In genomic region chr5:178120661-178121357, GRCh38 we compare ENCODE assay signal across 1 cellular context.
TF ChIP-seq lines count a peak whose summit lies in the region.

No MANE protein-coding gene starts in this region.

TF ChIP-seq in HEK293, 187 proteins besides CTCF, POLR2A, EP300 and RAD21 (continued from another document and continues in another):
- TF ChIP-seq ZNF280C (tag by site-specific recombination; IDR thresholded peaks at IDR 0.05) (no peak), ZSCAN18 (tag by site-specific recombination; IDR thresholded peaks at IDR 0.05) (no peak), HIC1 (tag by site-specific recombination; IDR thresholded peaks at IDR 0.05) (no peak), KLF7 (tag by site-specific recombination; IDR thresholded peaks at IDR 0.05; ENCODE audit: borderline replicate concordance) (no peak), ZNF785 (tag by site-specific recombination; IDR thresholded peaks at IDR 0.05) (no peak), PRDM10 (tag by site-specific recombination; IDR thresholded peaks at IDR 0.05) (peak; percentile 14; the same call in 1 of the 2 replicates), TRIM28 (IDR thresholded peaks at IDR 0.05; ENCODE audit: borderline replicate concordance, low read length) (no peak), ZNF140 (tag by site-specific recombination; IDR thresholded peaks at IDR 0.05) (no peak), ZEB2 (tag by site-specific recombination; IDR thresholded peaks at IDR 0.05) (peak; percentile 51; the same call in 1 of the 2 replicates), ZNF302 (tag by site-specific recombination; IDR thresholded peaks at IDR 0.05; ENCODE audit: low read depth) (no peak), ZNF449 (tag by site-specific recombination; IDR thresholded peaks at IDR 0.05) (no peak), ZFHX2 (tag by site-specific recombination; conservative IDR thresholded peaks at IDR 0.05) (no peak), ELK4 (IDR thresholded peaks at IDR 0.05; ENCODE audit: borderline replicate concordance, low read depth, low read length) (no peak), OSR2 (tag by site-specific recombination; IDR thresholded peaks at IDR 0.05) (0 out of 2 replicates have a peak, but pooled peaks have one; percentile 18), ZNF654 (tag by site-specific recombination; IDR thresholded peaks at IDR 0.05; ENCODE audit: low read depth) (no peak), ZNF426 (tag by site-specific recombination; IDR thresholded peaks at IDR 0.05) (no peak), ZNF610 (tag by site-specific recombination; IDR thresholded peaks at IDR 0.05; ENCODE audit: borderline replicate concordance) (peak; percentile 99), ZNF530 (tag by site-specific recombination; IDR thresholded peaks at IDR 0.05; ENCODE audit: low read depth) (no peak), TSHZ1 (tag by site-specific recombination; IDR thresholded peaks at IDR 0.05; ENCODE audit: borderline replicate concordance) (peak; percentile 33; the same call in 1 of the 2 replicates), ZBTB11 (tag by site-specific recombination; conservative IDR thresholded peaks at IDR 0.05; ENCODE audit: low read depth) (no peak; the same call in 1 of the 2 replicates), SCRT1 (tag by site-specific recombination; IDR thresholded peaks at IDR 0.05; ENCODE audit: borderline replicate concordance) (peak; percentile 47), GLIS2 (tag by site-specific recombination; IDR thresholded peaks at IDR 0.05) (peak; percentile 79), ZNF26 (tag by site-specific recombination; IDR thresholded peaks at IDR 0.05) (no peak), ZNF362 (tag by site-specific recombination; IDR thresholded peaks at IDR 0.05) (no peak), KLF16 (tag by site-specific recombination; IDR thresholded peaks at IDR 0.05) (no peak), SP3 (tag by site-specific recombination; IDR thresholded peaks at IDR 0.05) (no peak), ZNF157 (tag by site-specific recombination; IDR thresholded peaks at IDR 0.05) (no peak)
